In the genomic region with DNA sequence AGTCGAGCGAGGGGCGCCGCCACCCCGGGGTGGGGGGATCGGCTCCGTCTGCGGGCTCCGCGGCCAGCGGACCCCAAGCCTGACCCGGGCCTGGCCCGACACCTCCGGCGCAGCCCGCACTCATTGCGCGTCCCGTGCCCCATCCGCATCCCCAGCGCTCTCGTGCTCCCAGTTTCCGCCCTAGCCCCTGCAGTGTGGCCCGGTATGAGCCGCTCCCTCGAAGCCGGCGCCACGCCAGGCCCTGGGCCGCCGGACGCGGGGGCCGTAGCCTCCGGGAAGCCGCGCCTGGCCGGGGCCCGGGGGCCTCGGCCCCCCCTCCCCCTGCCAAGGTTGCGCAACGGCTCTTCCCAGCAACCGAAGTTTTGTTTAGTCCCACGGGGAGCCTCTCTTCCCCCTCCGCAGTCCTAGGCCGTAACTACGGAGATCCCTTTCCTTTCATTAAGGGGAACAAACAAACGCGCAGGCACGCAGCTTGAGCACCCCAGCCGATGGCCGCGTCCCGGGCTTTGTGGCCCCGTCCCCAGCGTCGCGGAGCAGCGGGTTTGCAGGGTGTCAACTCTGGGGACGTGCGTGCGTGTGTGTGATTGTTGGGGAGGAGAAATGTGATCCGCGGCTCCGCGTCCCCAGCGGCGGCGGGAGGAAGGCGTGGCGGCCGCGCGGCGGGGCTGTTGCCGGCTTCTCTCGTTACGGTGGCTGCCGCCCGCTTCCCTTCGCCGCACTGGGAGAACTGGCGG, we compare ENCODE assay signal across 8 cellular contexts. TPM values are rescaled to one million over a fixed set of nuclear protein-coding genes. Genes with fewer than 3 reads are reported as not detected.
DNase-seq lines count a peak whose midpoint lies in the region; ATAC-seq and TF ChIP-seq lines count a peak whose summit lies in the region.

No MANE protein-coding gene starts in this region.

- no peaks in the 10 kb centered on the region for H3K27me3 ChIP-seq in liver (ENCODE audit: control insufficient read depth in 4 of 4, insufficient read depth in 4 of 4, low read length in 3 of 4)

- H3K9me3 Mint-ChIP-seq in dendritic cell treated with granulocyte-macrophage colony-stimulating factor and Interleukin-4, amounts not matched to agents 40 ng/mL and 50 ng/mL, for 4 days, result peaks cover 6% of the 10 kb centered on the region

- peak in 1 of 2 donors; percentile 16 for TF ChIP-seq RAD21 in liver (IDR thresholded peaks at IDR 0.05)

- peaks cover 0 to 21% (median 18%) of the 10 kb centered on the region in 4 donors for H3K4me1 ChIP-seq in liver (ENCODE audit: control insufficient read depth in 4 of 4, insufficient read depth in 4 of 4, low read length in 3 of 4)

- DNase-seq in Ammon's horn (ENCODE audit: low spot score), result peak; percentile 82
- DNase-seq in NCI-H510A treated with DMSO at 0.1 percent for 48 hours (lab: John Stamatoyannopoulos, UW), result peak; percentile 45
- peak; percentile 72 for DNase-seq in activated CD4-positive, alpha-beta T cell treated with anti-CD3 and anti-CD28 coated beads, Interleukin-2, amount 50 U/mL, for 1 hour
- peak; percentile 74 for DNase-seq in stimulated activated CD4-positive, alpha-beta T cell treated with anti-CD3 and anti-CD28 coated beads, Interleukin-4, amount 100 ng/mL, for 1 hour

- peaks cover 51% of the 10 kb centered on the region for H3K4me1 Mint-ChIP-seq in dendritic cell treated with granulocyte-macrophage colony-stimulating factor and Interleukin-4, amounts not matched to agents 40 ng/mL and 50 ng/mL, for 4 days (ENCODE audit: low read depth)

- TF ChIP-seq POLR2A in GM19099 (IDR thresholded peaks at IDR 0.05; ENCODE audit: extremely low read depth, insufficient read length, low read depth), result peak; percentile 77

- H3K36me3 Mint-ChIP-seq in dendritic cell treated with granulocyte-macrophage colony-stimulating factor and Interleukin-4, amounts not matched to agents 40 ng/mL and 50 ng/mL, for 4 days (ENCODE audit: low read depth), result peaks cover 27% of the 10 kb centered on the region

- peak; percentile 45 for ATAC-seq in HG03432 (IDR thresholded peaks at IDR 0.05; ENCODE audit: unreplicated experiment)

- TF ChIP-seq CTCF in liver (IDR thresholded peaks at IDR 0.05; ENCODE audit: low read depth, low read length, missing input control), result peak; percentile 11

- peak overlapping the region; percentile 93 for H3K27ac Mint-ChIP-seq in dendritic cell treated with granulocyte-macrophage colony-stimulating factor and Interleukin-4, amounts not matched to agents 40 ng/mL and 50 ng/mL, for 4 days

- H3K4me3 ChIP-seq in liver (ENCODE audit: low read depth in 1 of 3, low read length in 3 of 3), result peak overlapping the region; percentile 71 to 99 (median 84)

- H3K9me3 ChIP-seq in liver (ENCODE audit: control insufficient read depth in 4 of 4, low read length in 3 of 4), result no peaks in the 10 kb centered on the region

- H3K36me3 ChIP-seq in liver (ENCODE audit: control insufficient read depth in 4 of 4, insufficient read depth in 3 of 4, low read depth in 1 of 4, low read length in 3 of 4), result no peaks in the 10 kb centered on the region

- WGBS in liver, result under 1% methylated on average over 83 of the region's 83 CpGs

- peak overlapping the region; percentile 94 to 95 for H3K9ac ChIP-seq in liver (ENCODE audit: low read depth in 1 of 2, low read length in 2 of 2)

- peak overlapping the region; percentile 99 to 100 for H3K27ac ChIP-seq in liver (ENCODE audit: low read depth in 1 of 2, low read length in 2 of 2)

- intact Hi-C loops in dendritic cell treated with granulocyte-macrophage colony-stimulating factor and Interleukin-4, amounts not matched to agents 40 ng/mL and 50 ng/mL, for 4 days (cut with micrococcal nuclease), result loop anchor here (2.0 to 5.0 kb wide), 3 partner anchors 46 to 91 kb away; no protein-coding TSS in a partner anchor

- no peaks in the 10 kb centered on the region for H3K27me3 Mint-ChIP-seq in dendritic cell treated with granulocyte-macrophage colony-stimulating factor and Interleukin-4, amounts not matched to agents 40 ng/mL and 50 ng/mL, for 4 days

- H3K4me3 Mint-ChIP-seq in dendritic cell treated with granulocyte-macrophage colony-stimulating factor and Interleukin-4, amounts not matched to agents 40 ng/mL and 50 ng/mL, for 4 days, result peak overlapping the region; percentile 88

TF ChIP-seq in liver, 16 proteins besides CTCF, POLR2A, EP300 and RAD21:
- TF ChIP-seq JUND (IDR thresholded peaks at IDR 0.05) (no peak), FOXA2 (IDR thresholded peaks at IDR 0.05) (peak; percentile 2), GABPA (IDR thresholded peaks at IDR 0.05 in 1 of 2, conservative IDR thresholded peaks at IDR 0.05 in 1 of 2) (peak in 1 of 2 donors; percentile 24), HNF4A (conservative IDR thresholded peaks at IDR 0.05) (peak in 1 of 2 donors; percentile 14), EGR1 (IDR thresholded peaks at IDR 0.05; ENCODE audit: low read depth in 2 of 2) (no peak), RXRA (IDR thresholded peaks at IDR 0.05) (no peak), SP1 (IDR thresholded peaks at IDR 0.05) (peak; percentile 28), HNF4G (IDR thresholded peaks at IDR 0.05) (no peak), YY1 (IDR thresholded peaks at IDR 0.05) (no peak), TAF1 (conservative IDR thresholded peaks at IDR 0.05) (no peak)
- TF ChIP-seq, protein P1, sequence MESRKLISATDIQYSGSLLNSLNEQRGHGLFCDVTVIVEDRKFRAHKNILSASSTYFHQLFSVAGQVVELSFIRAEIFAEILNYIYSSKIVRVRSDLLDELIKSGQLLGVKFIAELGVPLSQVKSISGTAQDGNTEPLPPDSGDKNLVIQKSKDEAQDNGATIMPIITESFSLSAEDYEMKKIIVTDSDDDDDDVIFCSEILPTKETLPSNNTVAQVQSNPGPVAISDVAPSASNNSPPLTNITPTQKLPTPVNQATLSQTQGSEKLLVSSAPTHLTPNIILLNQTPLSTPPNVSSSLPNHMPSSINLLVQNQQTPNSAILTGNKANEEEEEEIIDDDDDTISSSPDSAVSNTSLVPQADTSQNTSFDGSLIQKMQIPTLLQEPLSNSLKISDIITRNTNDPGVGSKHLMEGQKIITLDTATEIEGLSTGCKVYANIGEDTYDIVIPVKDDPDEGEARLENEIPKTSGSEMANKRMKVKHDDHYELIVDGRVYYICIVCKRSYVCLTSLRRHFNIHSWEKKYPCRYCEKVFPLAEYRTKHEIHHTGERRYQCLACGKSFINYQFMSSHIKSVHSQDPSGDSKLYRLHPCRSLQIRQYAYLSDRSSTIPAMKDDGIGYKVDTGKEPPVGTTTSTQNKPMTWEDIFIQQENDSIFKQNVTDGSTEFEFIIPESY (IDR thresholded peaks at IDR 0.05), result no peak
- TF ChIP-seq, protein P2, sequence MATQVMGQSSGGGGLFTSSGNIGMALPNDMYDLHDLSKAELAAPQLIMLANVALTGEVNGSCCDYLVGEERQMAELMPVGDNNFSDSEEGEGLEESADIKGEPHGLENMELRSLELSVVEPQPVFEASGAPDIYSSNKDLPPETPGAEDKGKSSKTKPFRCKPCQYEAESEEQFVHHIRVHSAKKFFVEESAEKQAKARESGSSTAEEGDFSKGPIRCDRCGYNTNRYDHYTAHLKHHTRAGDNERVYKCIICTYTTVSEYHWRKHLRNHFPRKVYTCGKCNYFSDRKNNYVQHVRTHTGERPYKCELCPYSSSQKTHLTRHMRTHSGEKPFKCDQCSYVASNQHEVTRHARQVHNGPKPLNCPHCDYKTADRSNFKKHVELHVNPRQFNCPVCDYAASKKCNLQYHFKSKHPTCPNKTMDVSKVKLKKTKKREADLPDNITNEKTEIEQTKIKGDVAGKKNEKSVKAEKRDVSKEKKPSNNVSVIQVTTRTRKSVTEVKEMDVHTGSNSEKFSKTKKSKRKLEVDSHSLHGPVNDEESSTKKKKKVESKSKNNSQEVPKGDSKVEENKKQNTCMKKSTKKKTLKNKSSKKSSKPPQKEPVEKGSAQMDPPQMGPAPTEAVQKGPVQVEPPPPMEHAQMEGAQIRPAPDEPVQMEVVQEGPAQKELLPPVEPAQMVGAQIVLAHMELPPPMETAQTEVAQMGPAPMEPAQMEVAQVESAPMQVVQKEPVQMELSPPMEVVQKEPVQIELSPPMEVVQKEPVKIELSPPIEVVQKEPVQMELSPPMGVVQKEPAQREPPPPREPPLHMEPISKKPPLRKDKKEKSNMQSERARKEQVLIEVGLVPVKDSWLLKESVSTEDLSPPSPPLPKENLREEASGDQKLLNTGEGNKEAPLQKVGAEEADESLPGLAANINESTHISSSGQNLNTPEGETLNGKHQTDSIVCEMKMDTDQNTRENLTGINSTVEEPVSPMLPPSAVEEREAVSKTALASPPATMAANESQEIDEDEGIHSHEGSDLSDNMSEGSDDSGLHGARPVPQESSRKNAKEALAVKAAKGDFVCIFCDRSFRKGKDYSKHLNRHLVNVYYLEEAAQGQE (IDR thresholded peaks at IDR 0.05), result no peak
- TF ChIP-seq, protein P3, sequence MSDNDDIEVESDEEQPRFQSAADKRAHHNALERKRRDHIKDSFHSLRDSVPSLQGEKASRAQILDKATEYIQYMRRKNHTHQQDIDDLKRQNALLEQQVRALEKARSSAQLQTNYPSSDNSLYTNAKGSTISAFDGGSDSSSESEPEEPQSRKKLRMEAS (IDR thresholded peaks at IDR 0.05), result peak; percentile 25

RNA-seq across cellular contexts. Expression of gene HIPK3, which starts 0.9 kb away (rescaled TPM):
- total RNA-seq in liver, result 10 to 100 TPM; 42.9 to 67.5 TPM
- polyA plus RNA-seq in liver, result 10 to 100 TPM; 12.0 to 12.2 TPM

Comparison
In these comparisons a context has a peak if more than half of its experiments do, and no peak if none do; other contexts are left out.
1. Peak in every context shown above with its lines: DNase-seq, ATAC-seq, H3K4me3 ChIP-seq and H3K27ac ChIP-seq.